ENCODE assay signal across 11 cellular contexts in genomic region chr6:108489699-108490098, GRCh38.
"Had no signal": no experiment of that assay in that cellular context is flagged by ENCODE, and none has a peak within 500 bp of the region (broad histone marks: within the 10 kb centered on the region; RNA-seq: fewer than 3 reads in every experiment).

No MANE protein-coding gene starts in this region.

- H3K4me2 ChIP-seq: GM23338 had no signal

- DNase-seq: GM23248, GOT3, H7, H9, HCEC 1CT, HFFc6 had no signal

- H3K36me3 ChIP-seq: HAP-1 had no signal

- H3K27ac ChIP-seq: GM23248 had no signal

- H3K9me3 ChIP-seq: HAP-1 had no signal

- H3K27ac Mint-ChIP-seq: GM23338, H9, HFFc6 had no signal

- ATAC-seq: GM23338, HCT116 had no signal

- H3K9ac ChIP-seq: GM23248 had no signal

- H3K4me1 Mint-ChIP-seq: GM23338, H9 had no signal

- H3K4me3 Mint-ChIP-seq: GM23338, H9, HFFc6 had no signal

- H3K4me3 ChIP-seq: GM23248, GM23338, HAP-1 had no signal

- H2AFZ ChIP-seq: GM23248, GM23338 had no signal

- FAIRE-seq: H1, H54 had no signal
